9 cellular contexts compared by ENCODE assay signal in genomic region chr20:60224914-60225313, GRCh38.
DNase-seq lines count a peak whose midpoint lies in the region; ATAC-seq, FAIRE-seq and TF ChIP-seq lines count a peak whose summit lies in the region.
"Had no signal": no experiment of that assay in that cellular context is flagged by ENCODE, and none has a peak within 500 bp of the region (broad histone marks: within the 10 kb centered on the region; RNA-seq: fewer than 3 reads in every experiment).

No MANE protein-coding gene starts in this region.

- peak; percentile 52 for DNase-seq in SK-N-SH
- no peak for DNase-seq in IMR-90
- no peak for DNase-seq in astrocyte (ENCODE audit: low read depth)
- no peak for DNase-seq in osteoblast (ENCODE audit: insufficient read length, low spot score, missing footprints)
- DNase-seq in SKM-1 (lab: John Stamatoyannopoulos, UW; ENCODE audit: unreplicated experiment): no peak
- no peak for DNase-seq in stimulated activated effector memory CD8-positive, alpha-beta T cell treated with anti-CD3 and anti-CD28 coated beads, Interleukin-12 subunit alpha, Interleukin-12 subunit beta, amount 100 ng/mL, for 72 hours (ENCODE audit: low spot score in 2 of 2)

- no peak overlapping the region for H4K5ac ChIP-seq in IMR-90 (ENCODE audit: low read depth, low read length)

- no peak overlapping the region for H2BK5ac ChIP-seq in IMR-90 (ENCODE audit: low read depth, low read length, poor library complexity, severe bottlenecking)

- H3K56ac ChIP-seq in IMR-90 (ENCODE audit: extremely low read depth, insufficient read depth, low read length): no peak overlapping the region

- TF ChIP-seq CTCF in SK-N-SH (IDR thresholded peaks at IDR 0.05) (0 out of 2 replicates have a peak, but pooled peaks have one; percentile 19), IMR-90 (conservative IDR thresholded peaks at IDR 0.05; ENCODE audit: low read depth, low read length) (peak; percentile 37; the same call in 1 of the 2 replicates), astrocyte (IDR thresholded peaks at IDR 0.05; ENCODE audit: insufficient read depth, low read depth, low read length) (peak; percentile 19), osteoblast (IDR thresholded peaks at IDR 0.05; ENCODE audit: extremely low read depth, low read depth, low read length) (peak; percentile 46)

- H2AFZ ChIP-seq in SK-N-SH (ENCODE audit: low read depth): no peak overlapping the region
- H2AFZ ChIP-seq in IMR-90 (replicated peaks; ENCODE audit: low read length, poor library complexity): no peak overlapping the region
- no peak overlapping the region for H2AFZ ChIP-seq in astrocyte (ENCODE audit: low read depth, low read length)
- H2AFZ ChIP-seq in osteoblast (ENCODE audit: low read length): no peak overlapping the region

- no peaks in the 10 kb centered on the region for H3K4me1 Mint-ChIP-seq in astrocyte (ENCODE audit: low read depth, unreplicated experiment)
- H3K4me1 Mint-ChIP-seq in stimulated activated effector memory CD8-positive, alpha-beta T cell treated with anti-CD3 and anti-CD28 coated beads, Interleukin-12 subunit alpha, Interleukin-12 subunit beta, amount 100 ng/mL, for 72 hours: no peaks in the 10 kb centered on the region
- H3K4me1 Mint-ChIP-seq: activated naive CD4-positive, alpha-beta T cell treated with anti-CD3 and anti-CD28 coated beads, Interleukin-2, amount 50 U/mL, for 24 hours had no signal

- H4K20me1 ChIP-seq in SK-N-SH (ENCODE audit: insufficient read depth) (no peaks in the 10 kb centered on the region), IMR-90 (ENCODE audit: insufficient read depth, low read length) (no peaks in the 10 kb centered on the region), astrocyte (ENCODE audit: insufficient read depth, low read length) (no peaks in the 10 kb centered on the region), osteoblast (ENCODE audit: insufficient read depth, low read length) (no peaks in the 10 kb centered on the region)

- no peaks in the 10 kb centered on the region for H3K36me3 Mint-ChIP-seq in astrocyte (ENCODE audit: low read depth, unreplicated experiment)
- no peaks in the 10 kb centered on the region for H3K36me3 Mint-ChIP-seq in stimulated activated effector memory CD8-positive, alpha-beta T cell treated with anti-CD3 and anti-CD28 coated beads, Interleukin-12 subunit alpha, Interleukin-12 subunit beta, amount 100 ng/mL, for 72 hours
- H3K36me3 Mint-ChIP-seq: activated naive CD4-positive, alpha-beta T cell treated with anti-CD3 and anti-CD28 coated beads, Interleukin-2, amount 50 U/mL, for 24 hours had no signal

- no peak overlapping the region for H3K4me3 Mint-ChIP-seq in astrocyte (ENCODE audit: unreplicated experiment)
- no peak overlapping the region for H3K4me3 Mint-ChIP-seq in stimulated activated effector memory CD8-positive, alpha-beta T cell treated with anti-CD3 and anti-CD28 coated beads, Interleukin-12 subunit alpha, Interleukin-12 subunit beta, amount 100 ng/mL, for 72 hours
- H3K4me3 Mint-ChIP-seq: activated naive CD4-positive, alpha-beta T cell treated with anti-CD3 and anti-CD28 coated beads, Interleukin-2, amount 50 U/mL, for 24 hours had no signal

- no peak for ATAC-seq in SK-N-SH treated with all-trans-retinoic acid at 6 μM for 48 hours
- no peak for ATAC-seq in IMR-90 (ENCODE audit: low read depth)
- ATAC-seq in HG03045 (IDR thresholded peaks at IDR 0.05; ENCODE audit: unreplicated experiment): no peak
- ATAC-seq in stimulated activated effector memory CD8-positive, alpha-beta T cell treated with anti-CD3 and anti-CD28 coated beads, Interleukin-12 subunit alpha, Interleukin-12 subunit beta, amount 100 ng/mL, for 72 hours: no peak

- no peak overlapping the region for H2AK5ac ChIP-seq in IMR-90 (ENCODE audit: low read depth, low read length)

- no peak overlapping the region for H3K9ac ChIP-seq in SK-N-SH
- H3K9ac ChIP-seq in IMR-90 (ENCODE audit: low read depth, low read length): no peak overlapping the region
- H3K9ac ChIP-seq in astrocyte (ENCODE audit: low read length): no peak overlapping the region

- H4K91ac ChIP-seq in IMR-90 (ENCODE audit: insufficient read depth, low read depth, low read length): no peak overlapping the region

- in situ Hi-C loops in IMR-90 (cut with MboI; ENCODE audit: low sequenced_read_pairs): loop anchor here (25.0 kb wide), 1 partner anchor 887 kb away; no protein-coding TSS in a partner anchor

- no peak for FAIRE-seq in astrocyte (lab: Jason Lieb, UNC)

- H3K36me3 ChIP-seq in SK-N-SH (replicated peaks in 1 of 2; ENCODE audit: control insufficient read depth in 1 of 2, insufficient read depth in 2 of 2, low read length in 1 of 2) (no peaks in the 10 kb centered on the region), IMR-90 (ENCODE audit: control insufficient read depth, insufficient read depth, low read length) (no peaks in the 10 kb centered on the region), astrocyte (ENCODE audit: insufficient read depth, low read length) (no peaks in the 10 kb centered on the region), osteoblast (ENCODE audit: insufficient read depth, low read length) (no peaks in the 10 kb centered on the region)

- no peaks in the 10 kb centered on the region for H3K9me3 ChIP-seq in SK-N-SH
- H3K9me3 ChIP-seq in IMR-90 (ENCODE audit: control insufficient read depth, insufficient read depth, low read length): no peaks in the 10 kb centered on the region
- no peaks in the 10 kb centered on the region for H3K9me3 ChIP-seq in astrocyte (ENCODE audit: insufficient read depth, low read depth, low read length)
- no peaks in the 10 kb centered on the region for H3K9me3 ChIP-seq in osteoblast (ENCODE audit: low read depth, low read length)

- no peaks in the 10 kb centered on the region for H3K9me2 ChIP-seq in SK-N-SH

- WGBS in SK-N-SH (ENCODE audit: low lambda C conversion rate): 59% methylated on average over 3 of the region's 3 CpGs
- WGBS in IMR-90 (ENCODE audit: extremely low coverage in 2 of 2, insufficient read length in 1 of 2), 2 experiments: no CpG with 5 or more reads among the region's 3 CpGs

- no peaks in the 10 kb centered on the region for H3K79me1 ChIP-seq in IMR-90 (ENCODE audit: low read depth in 1 of 2, low read length in 2 of 2)

- H3K79me2 ChIP-seq in SK-N-SH (ENCODE audit: insufficient read depth) (no peaks in the 10 kb centered on the region), astrocyte (ENCODE audit: insufficient read depth, low read length) (no peaks in the 10 kb centered on the region), osteoblast (ENCODE audit: insufficient read depth, low read length) (no peaks in the 10 kb centered on the region)

- H3K4me1 ChIP-seq in SK-N-SH (ENCODE audit: control insufficient read depth in 1 of 2, insufficient read depth in 2 of 2, low read depth in 1 of 2, low read length in 1 of 2) (no peaks in the 10 kb centered on the region), IMR-90 (ENCODE audit: control insufficient read depth, insufficient read depth, low read length) (no peaks in the 10 kb centered on the region), astrocyte (ENCODE audit: insufficient read depth, low read length) (no peaks in the 10 kb centered on the region), osteoblast (ENCODE audit: insufficient read depth, low read length) (no peaks in the 10 kb centered on the region)

- no peak overlapping the region for H3K27ac Mint-ChIP-seq in astrocyte (ENCODE audit: unreplicated experiment)
- H3K27ac Mint-ChIP-seq in stimulated activated effector memory CD8-positive, alpha-beta T cell treated with anti-CD3 and anti-CD28 coated beads, Interleukin-12 subunit alpha, Interleukin-12 subunit beta, amount 100 ng/mL, for 72 hours: no peak overlapping the region
- H3K27ac Mint-ChIP-seq: activated naive CD4-positive, alpha-beta T cell treated with anti-CD3 and anti-CD28 coated beads, Interleukin-2, amount 50 U/mL, for 24 hours had no signal

- no peak overlapping the region for H2BK20ac ChIP-seq in IMR-90 (ENCODE audit: low read depth, low read length)

- H3K9me1 ChIP-seq in IMR-90 (ENCODE audit: insufficient read depth, low read length): no peaks in the 10 kb centered on the region

- H2BK15ac ChIP-seq in IMR-90 (ENCODE audit: low read depth, low read length): no peak overlapping the region

- H3K27me3 Mint-ChIP-seq in astrocyte (ENCODE audit: low read depth, unreplicated experiment): peaks cover 18% of the 10 kb centered on the region

- no peak overlapping the region for H2AK9ac ChIP-seq in IMR-90 (replicated peaks; ENCODE audit: low read depth, low read length, poor library complexity)

- dilution Hi-C loops in IMR-90 (cut with HindIII; ENCODE audit: low sequenced_read_pairs, unreplicated experiment): no loop called here

- H3K4ac ChIP-seq in IMR-90 (ENCODE audit: low read depth, low read length): no peak overlapping the region

- peaks cover 2% of the 10 kb centered on the region for H3K9me3 Mint-ChIP-seq in astrocyte (ENCODE audit: unreplicated experiment)
- no peaks in the 10 kb centered on the region for H3K9me3 Mint-ChIP-seq in stimulated activated effector memory CD8-positive, alpha-beta T cell treated with anti-CD3 and anti-CD28 coated beads, Interleukin-12 subunit alpha, Interleukin-12 subunit beta, amount 100 ng/mL, for 72 hours
- H3K9me3 Mint-ChIP-seq: activated naive CD4-positive, alpha-beta T cell treated with anti-CD3 and anti-CD28 coated beads, Interleukin-2, amount 50 U/mL, for 24 hours had no signal

- no peaks in the 10 kb centered on the region for H3F3A ChIP-seq in SK-N-SH (replicated peaks; ENCODE audit: insufficient read depth)

- no peak overlapping the region for H3K4me3 ChIP-seq in SK-N-SH (ENCODE audit: low read depth in 2 of 2, low read length in 1 of 2)
- no peak overlapping the region for H3K4me3 ChIP-seq in IMR-90 (ENCODE audit: insufficient read depth, low read depth, low read length)
- H3K4me3 ChIP-seq in astrocyte (ENCODE audit: insufficient read depth, low read depth, low read length): no peak overlapping the region
- no peak overlapping the region for H3K4me3 ChIP-seq in osteoblast (ENCODE audit: insufficient read depth, low read length)

- CTCF ChIA-PET in SK-N-SH (lab: Yijun Ruan, JAX): interaction anchor here (0.7 to 4.0 kb wide), 11 partner anchors 10 to 298 kb away, joined by 3 to 30 read pairs (median 4); no protein-coding TSS in a partner anchor
- CTCF ChIA-PET in IMR-90 (lab: Yijun Ruan, JAX): interaction anchor here (0.6 to 1.0 kb wide), 2 partner anchors 15 to 238 kb away, joined by 4 read pairs; no protein-coding TSS in a partner anchor

- no peak overlapping the region for H3K14ac ChIP-seq in IMR-90 (replicated peaks; ENCODE audit: low read depth, low read length)

- H3K18ac ChIP-seq in IMR-90 (ENCODE audit: low read depth, low read length): no peak overlapping the region

- no peak overlapping the region for H3K23ac ChIP-seq in IMR-90 (ENCODE audit: low read depth, low read length)

- BruUV-seq in IMR-90 (replicated peaks; lab: Mats Ljungman, UMichigan): no TSS peak

- no peak overlapping the region for H3K27ac ChIP-seq in SK-N-SH (ENCODE audit: low read depth in 2 of 2, low read length in 1 of 2)
- no peak overlapping the region for H3K27ac ChIP-seq in IMR-90 (ENCODE audit: insufficient read depth, low read length)
- no peak overlapping the region for H3K27ac ChIP-seq in astrocyte (ENCODE audit: low read depth, low read length)
- H3K27ac ChIP-seq in osteoblast (ENCODE audit: low read depth, low read length): no peak overlapping the region

- TF ChIP-seq EP300 in SK-N-SH (IDR thresholded peaks at IDR 0.05; ENCODE audit: borderline replicate concordance in 1 of 2, low read depth in 1 of 2, low read length in 1 of 2): no peak

- POLR2A ChIA-PET in SK-N-SH (lab: Yijun Ruan, JAX): no interaction called here
- POLR2A ChIA-PET in IMR-90 (lab: Charles Lee; ENCODE audit: unreplicated experiment): no interaction called here

- no peaks in the 10 kb centered on the region for H3K27me3 ChIP-seq in SK-N-SH (ENCODE audit: insufficient read depth)
- H3K27me3 ChIP-seq in IMR-90 (ENCODE audit: control insufficient read depth, insufficient read depth, low read length): no peaks in the 10 kb centered on the region; the same call in 1 of the 2 replicates
- H3K27me3 ChIP-seq in astrocyte (ENCODE audit: insufficient read depth, low read length): peaks cover 2% of the 10 kb centered on the region
- H3K27me3 ChIP-seq in osteoblast (ENCODE audit: insufficient read depth, low read length): no peaks in the 10 kb centered on the region

- H4K8ac ChIP-seq in IMR-90 (ENCODE audit: low read depth in 2 of 2, low read length in 2 of 2): no peak overlapping the region

- no peak overlapping the region for H2BK120ac ChIP-seq in IMR-90 (ENCODE audit: low read depth, low read length)

- TF ChIP-seq RAD21 in SK-N-SH (IDR thresholded peaks at IDR 0.05; ENCODE audit: low read length): peak; percentile 61
- peak; percentile 51; the same call in 1 of the 2 replicates for TF ChIP-seq RAD21 in IMR-90 (IDR thresholded peaks at IDR 0.05; ENCODE audit: low read length)

- TF ChIP-seq POLR2A in IMR-90 (IDR thresholded peaks at IDR 0.05; ENCODE audit: low read depth, low read length): no peak

- intact Hi-C loops in IMR-90 (cut with micrococcal nuclease): no loop called here

- no peak overlapping the region for H3K4me2 ChIP-seq in SK-N-SH
- no peak overlapping the region for H3K4me2 ChIP-seq in IMR-90 (ENCODE audit: low read depth, low read length)
- no peak overlapping the region for H3K4me2 ChIP-seq in astrocyte (ENCODE audit: low read length)
- no peak overlapping the region for H3K4me2 ChIP-seq in osteoblast (ENCODE audit: insufficient read depth, low read length)
